16 cellular contexts compared by ENCODE assay signal in genomic region chr19:48108997-48109782, GRCh38. TPM values are rescaled to one million over a fixed set of nuclear protein-coding genes. Genes with fewer than 3 reads are reported as not detected.
A peak's percentile ranks its signal among the peaks of the same experiment; 100 is the strongest.
DNase-seq lines count a peak whose midpoint lies in the region; ATAC-seq, FAIRE-seq and TF ChIP-seq lines count a peak whose summit lies in the region.
"Had no signal": no experiment of that assay in that cellular context is flagged by ENCODE, and none has a peak within 500 bp of the region (broad histone marks: within the 10 kb centered on the region; RNA-seq: fewer than 3 reads in every experiment).

No MANE protein-coding gene starts in this region.

- H3K4me1 Mint-ChIP-seq in naive B cell, result peaks cover 9 to 34% (median 25%) of the 10 kb centered on the region in 3 donors
- H3K4me1 Mint-ChIP-seq in endodermal cell, result no peaks in the 10 kb centered on the region

- no peak overlapping the region for H3K4me3 ChIP-seq in HepG2 (replicated peaks in 1 of 3; ENCODE audit: insufficient read depth in 1 of 3, low read depth in 2 of 3, low read length in 3 of 3)
- H3K4me3 ChIP-seq in right lobe of liver, result no peak overlapping the region
- peak overlapping the region; percentile 56 for H3K4me3 ChIP-seq in upper lobe of right lung
- no peak overlapping the region for H3K4me3 ChIP-seq in endodermal cell (ENCODE audit: low read length)

- H3K9me3 ChIP-seq in HepG2 (ENCODE audit: low read length) (no peaks in the 10 kb centered on the region), right lobe of liver (no peaks in the 10 kb centered on the region), upper lobe of right lung (no peaks in the 10 kb centered on the region), endodermal cell (ENCODE audit: control insufficient read depth, low read length) (no peaks in the 10 kb centered on the region)
- H3K9me3 ChIP-seq: BLaER1 had no signal

- H3K79me2 ChIP-seq in HepG2 (ENCODE audit: insufficient read depth, low read length), result no peaks in the 10 kb centered on the region

- H2AFZ ChIP-seq in HepG2 (ENCODE audit: low read length), result no peak overlapping the region

- DNase-seq in HepG2 (ENCODE audit: low spot score) (no peak), right lobe of liver (no peak), RPMI7951 (ENCODE audit: low read depth) (peak; percentile 43), naive B cell (no peak), upper lobe of right lung (no peak), endodermal cell (no peak), SKM-1 (lab: John Stamatoyannopoulos, UW; ENCODE audit: unreplicated experiment) (no peak)
- DNase-seq: effector CD8-positive, alpha-beta T cell; H7; hippocampal formation; NCI-H187; stimulated activated CD4-positive, alpha-beta T cell treated with anti-CD3 and anti-CD28 coated beads, Interleukin-1b, Interleukin-23, amount 100 ng/mL, for 48 hours had no signal

- POLR2A ChIA-PET in HepG2 (lab: Yijun Ruan, JAX), result no interaction called here

- H4K20me1 ChIP-seq in HepG2 (ENCODE audit: insufficient read depth, low read length), result no peaks in the 10 kb centered on the region
- H4K20me1 ChIP-seq: BLaER1 had no signal

- H3K4me2 ChIP-seq in HepG2 (ENCODE audit: low read depth, low read length), result no peak overlapping the region

- WGBS in HepG2 (ENCODE audit: low lambda C conversion rate), result 78% methylated on average over 15 of the region's 15 CpGs
- 86% methylated on average over 13 of the region's 15 CpGs for WGBS in right lobe of liver (ENCODE audit: insufficient coverage, low coverage, low lambda C conversion rate, missing lambda C conversion rate)
- WGBS in endodermal cell (ENCODE audit: insufficient coverage in 1 of 2, insufficient read length in 1 of 2), 2 experiments, result 78 to 88% methylated on average over 6 to 15 of the region's 15 CpGs

- TSS peak; percentile 65 for BruUV-seq in HepG2 (replicated peaks; lab: Mats Ljungman, UMichigan)

- no peak overlapping the region for H3K27ac ChIP-seq in HepG2 (ENCODE audit: extremely low read length, insufficient read depth, low read length)
- peak overlapping the region in 1 of 3 donors; percentile 97 for H3K27ac ChIP-seq in right lobe of liver
- no peak overlapping the region for H3K27ac ChIP-seq in upper lobe of right lung
- H3K27ac ChIP-seq in endodermal cell (ENCODE audit: low read depth, low read length), result no peak overlapping the region
- H3K27ac ChIP-seq: BLaER1 had no signal

- H3K36me3 Mint-ChIP-seq in naive B cell (no peaks in the 10 kb centered on the region), endodermal cell (ENCODE audit: low read depth) (peaks cover under 1% of the 10 kb centered on the region)

- H3K9me3 Mint-ChIP-seq in naive B cell (no peaks in the 10 kb centered on the region), endodermal cell (no peaks in the 10 kb centered on the region)

- H3K4me1 ChIP-seq in HepG2 (ENCODE audit: insufficient read depth, low read length) (peaks cover 18% of the 10 kb centered on the region), right lobe of liver (peaks cover 0 to 8% (median 0%) of the 10 kb centered on the region in 4 donors), upper lobe of right lung (peaks cover 5% of the 10 kb centered on the region), endodermal cell (ENCODE audit: control insufficient read depth, insufficient read depth, low read length) (no peaks in the 10 kb centered on the region)

- no peak for TF ChIP-seq RAD21 in HepG2 (CRISPR knock-in tag; IDR thresholded peaks at IDR 0.05)

- TF ChIP-seq EP300 in HepG2 (IDR thresholded peaks at IDR 0.05; ENCODE audit: low read depth in 2 of 2, low read length in 2 of 2) (no peak), HepG2 (CRISPR knock-in tag; IDR thresholded peaks at IDR 0.05; ENCODE audit: borderline replicate concordance) (no peak)

- no peaks in the 10 kb centered on the region for H3K27me3 Mint-ChIP-seq in naive B cell
- H3K27me3 Mint-ChIP-seq in endodermal cell (ENCODE audit: insufficient read depth), result peaks cover 17% of the 10 kb centered on the region

- in situ Hi-C loops in HepG2 (cut with HindIII; ENCODE audit: extremely low pct_ligation_motif_present, low pct_unique_long_range_greater_than_20kb), result loop anchor here (5.0 kb wide), 1 partner anchor 43 kb away; no protein-coding TSS in a partner anchor

- H3K36me3 ChIP-seq in HepG2 (replicated peaks in 1 of 2; ENCODE audit: control insufficient read depth in 1 of 2, insufficient read depth in 2 of 2, low read length in 2 of 2) (no peaks in the 10 kb centered on the region), right lobe of liver (no peaks in the 10 kb centered on the region), upper lobe of right lung (no peaks in the 10 kb centered on the region), endodermal cell (ENCODE audit: control insufficient read depth, insufficient read depth, low read length) (no peaks in the 10 kb centered on the region)

- CTCF ChIA-PET in HepG2 (lab: Yijun Ruan, JAX; ENCODE audit: low intra/inter-chr PET ratio, low total read pairs), result no interaction called here

- H3K27me3 ChIP-seq in HepG2 (ENCODE audit: control insufficient read depth in 1 of 2, insufficient read depth in 2 of 2, low read length in 2 of 2) (no peaks in the 10 kb centered on the region; a peak in 1 of 5 replicates), right lobe of liver (no peaks in the 10 kb centered on the region), upper lobe of right lung (no peaks in the 10 kb centered on the region), endodermal cell (ENCODE audit: control insufficient read depth, insufficient read depth, low read length, poor library complexity, severe bottlenecking) (no peaks in the 10 kb centered on the region)
- H3K27me3 ChIP-seq: BLaER1 had no signal

- TF ChIP-seq POLR2A in HepG2 (IDR thresholded peaks at IDR 0.05; ENCODE audit: insufficient read depth in 1 of 2, low read depth in 2 of 2, low read length in 2 of 2), result no peak
- TF ChIP-seq POLR2A in right lobe of liver (IDR thresholded peaks at IDR 0.05), result no peak

- peak overlapping the region; percentile 9 to 81 (median 58) for H3K4me3 Mint-ChIP-seq in naive B cell
- no peak overlapping the region for H3K4me3 Mint-ChIP-seq in endodermal cell

- no peak for TF ChIP-seq CTCF in HepG2 (CRISPR knock-in tag; IDR thresholded peaks at IDR 0.05)
- no peak for TF ChIP-seq CTCF in right lobe of liver (IDR thresholded peaks at IDR 0.05)
- no peak for TF ChIP-seq CTCF in upper lobe of right lung (IDR thresholded peaks at IDR 0.05)
- TF ChIP-seq CTCF in endodermal cell (conservative IDR thresholded peaks at IDR 0.05), result no peak

- no peak overlapping the region for H3K9ac ChIP-seq in HepG2 (ENCODE audit: insufficient read depth, low read depth, low read length)
- H3K9ac ChIP-seq in endodermal cell (ENCODE audit: extremely low read depth, low read length, poor library complexity, severe bottlenecking), result no peak overlapping the region
- H3K9ac ChIP-seq: BLaER1 had no signal

- H3K27ac Mint-ChIP-seq in naive B cell (peak overlapping the region in 3 of 6 donors; percentile 76 to 85 (median 76)), endodermal cell (no peak overlapping the region)

- no peak for FAIRE-seq in HepG2 (lab: Jason Lieb, UNC)
- FAIRE-seq: TTC549 had no signal

- no peak for ATAC-seq in HepG2
- ATAC-seq in right lobe of liver, result no peak
- no peak for ATAC-seq in naive B cell (ENCODE audit: low read depth in 2 of 2)
- ATAC-seq in upper lobe of right lung, result no peak
- ATAC-seq in HG03442 (IDR thresholded peaks at IDR 0.05; ENCODE audit: unreplicated experiment), result no peak

- intact Hi-C loops in HepG2 (cut with micrococcal nuclease; ENCODE audit: unreplicated experiment) (loop anchor here (5.0 kb wide), 1 partner anchor 153 kb away; no protein-coding TSS in a partner anchor), right lobe of liver (cut with DNase I) (loop anchor here in 1 of 2 donors (5.0 kb wide), 1 partner anchor 53 kb away; no protein-coding TSS in a partner anchor), upper lobe of right lung (cut with DNase I) (no loop called here)

TF ChIP-seq in HepG2, 621 proteins besides CTCF, POLR2A, EP300 and RAD21 (continues in another document):
- TF ChIP-seq ZNF605 (CRISPR knock-in tag; IDR thresholded peaks at IDR 0.05) (no peak), TGIF2 (CRISPR knock-in tag; IDR thresholded peaks at IDR 0.05) (no peak)

RNA-seq across cellular contexts. Expression of gene PLA2G4C, which starts 1.4 kb away (rescaled TPM):
- total RNA-seq in HepG2 (2016; rRNA removed; fragmentation: Illumina TruSeq; extraction: Trizol) (0.87 and 1.7 TPM in 2 replicates), right lobe of liver (10 to 100 TPM in 3 of 6 experiments, 1 to 10 TPM in 3; 3.8 to 29.7 (median 9.8) TPM), upper lobe of right lung (14.7 TPM), endodermal cell (1 to 10 TPM; 1.3 to 1.4 TPM)
- total RNA-seq in HepG2 (2016; cell fraction: cytosol; rRNA removed; fragmentation: Illumina TruSeq; extraction: Trizol; ENCODE audit: low read depth), result not detected in 2 replicates
- total RNA-seq in HepG2 (2016; cell fraction: insoluble cytoplasmic fraction; rRNA removed; fragmentation: Illumina TruSeq; extraction: Trizol), result 0.30 and 1.1 TPM in 2 replicates
- 0.19 and 1.9 TPM in 2 replicates for total RNA-seq in HepG2 (2016; cell fraction: membrane; rRNA removed; fragmentation: Illumina TruSeq; extraction: Trizol)
- 0.60 and 4.0 TPM in 2 replicates for total RNA-seq in HepG2 (2016; cell fraction: nucleus; rRNA removed; fragmentation: Illumina TruSeq; extraction: Trizol)
- polyA plus RNA-seq in HepG2 (2011; rRNA removed) (1.6 and 2.8 TPM in 2 replicates), naive B cell (ENCODE audit: low read depth in 6 of 6) (10 to 100 TPM in 2 of 6 donors, 1 to 10 TPM in 3, not detected in 1; 1.6 to 18.5 (median 5.8) TPM)
- 0.99 and 1.6 TPM in 2 replicates for polyA plus RNA-seq in HepG2 (2011; cell fraction: cytosol; rRNA removed)
- polyA plus RNA-seq in HepG2 (2011; cell fraction: nucleus; rRNA removed), result 5.9 and 6.4 TPM in 2 replicates
- polyA plus RNA-seq in HepG2 (2012), result 0.91 and 1.1 TPM in 2 replicates
- polyA plus RNA-seq in HepG2 (2016; cell fraction: cytosol; fragmentation: Illumina TruSeq; extraction: Trizol; ENCODE audit: low read depth), result 0.34 TPM in 2 replicates
- polyA plus RNA-seq in HepG2 (2016; cell fraction: insoluble cytoplasmic fraction; fragmentation: Illumina TruSeq; extraction: Trizol; ENCODE audit: low read depth), result 0.82 and 1.6 TPM in 2 replicates
- 0.19 TPM in 1 of 2 replicates, not detected in the other for polyA plus RNA-seq in HepG2 (2016; cell fraction: membrane; fragmentation: Illumina TruSeq; extraction: Trizol; ENCODE audit: low read depth)
- polyA plus RNA-seq in HepG2 (2016; cell fraction: nucleus; fragmentation: Illumina TruSeq; extraction: Trizol; ENCODE audit: insufficient read depth, low read depth), result 2.2 and 2.5 TPM in 2 replicates
- 0.58 and 2.7 TPM in 2 replicates for polyA minus RNA-seq in HepG2 (2011; rRNA and poly(A)+ RNA removed; ENCODE audit: low replicate concordance)
- polyA minus RNA-seq in HepG2 (2011; cell fraction: cytosol; rRNA and poly(A)+ RNA removed), result 1.5 TPM in 1 of 2 replicates, not detected in the other
- 4.2 and 5.0 TPM in 2 replicates for polyA minus RNA-seq in HepG2 (2011; cell fraction: nucleus; rRNA and poly(A)+ RNA removed)
- 5.9 and 6.8 TPM in 2 replicates for total RNA-seq in RPMI7951 (2014; rRNA removed; shearing (Covaris generic))
- 1.9 TPM for polyA plus RNA-seq in endodermal cell (2013, experiment 1 of 2)
- polyA plus RNA-seq in endodermal cell (2013, experiment 2 of 2), result 0.79 TPM
- total RNA-seq: H7, HT-29 had no signal
